Comparison of ENCODE assay signal across 8 cellular contexts in the genomic region with DNA sequence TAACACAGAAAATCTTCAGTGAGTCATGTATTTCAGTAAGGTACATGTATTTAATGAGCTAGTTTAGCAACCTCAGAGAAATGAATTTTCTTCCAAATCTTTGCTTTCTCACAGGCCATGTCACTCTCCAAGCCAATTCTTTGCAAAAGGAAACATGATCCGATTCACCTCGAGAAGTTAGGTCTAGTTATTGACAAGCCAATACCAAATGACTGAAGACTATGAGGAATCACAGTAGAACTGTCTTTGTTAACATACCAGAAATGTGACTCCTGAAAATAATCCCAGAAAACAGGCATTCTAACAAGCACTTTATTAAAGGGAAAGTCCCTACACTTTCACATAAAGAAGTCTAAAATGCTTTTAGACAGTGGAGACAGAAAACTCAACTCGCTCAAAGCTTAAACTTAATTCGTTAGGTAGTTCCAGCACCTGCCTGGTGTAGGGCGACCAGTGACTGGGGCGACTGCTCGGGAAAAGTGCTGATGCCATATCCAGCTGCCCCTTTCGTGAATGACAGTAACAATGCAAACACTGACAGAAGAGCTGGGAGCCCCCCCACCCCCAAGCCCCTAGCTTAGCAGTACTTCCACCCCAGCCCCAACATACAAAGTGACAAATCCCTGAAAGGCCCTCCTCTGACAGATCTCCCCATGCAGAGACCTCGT. TPM values are rescaled to one million over a fixed set of nuclear protein-coding genes. Genes with fewer than 3 reads are reported as not detected.
DNase-seq lines count a peak whose midpoint lies in the region; ATAC-seq and TF ChIP-seq lines count a peak whose summit lies in the region.

No MANE protein-coding gene starts in this region.

- ATAC-seq in aorta (ENCODE audit: low FRiP score): no peak

- WGBS in aorta, 2 donors: 0 to 1% methylated on average over 9 of the region's 9 CpGs

- DNase-seq in G401 (ENCODE audit: low spot score): peak; percentile 34
- DNase-seq in RWPE1 (ENCODE audit: low spot score): no peak
- peak in 1 of 10 donors; percentile 10 for DNase-seq in dorsolateral prefrontal cortex
- peak; percentile 26 for DNase-seq in myocyte (ENCODE audit: low read depth)
- no peak for DNase-seq in aorta
- no peak for DNase-seq in dedifferentiated amniotic fluid mesenchymal stem cell (ENCODE audit: extremely low spot score)
- DNase-seq in cerebellum (ENCODE audit: low spot score): no peak

- in situ Hi-C loops in G401 (cut with HindIII; ENCODE audit: low sequenced_read_pairs): no loop called here

- peak overlapping the region; percentile 97 for H3K4me3 ChIP-seq in ACC112 (ENCODE audit: low read depth, low read length)
- H3K4me3 ChIP-seq in dorsolateral prefrontal cortex: peak overlapping the region; percentile 66 to 97 (median 85)
- H3K4me3 ChIP-seq in aorta (ENCODE audit: low read length in 2 of 2): peak overlapping the region; percentile 55 to 83

- H3K27ac ChIP-seq in ACC112 (ENCODE audit: low read depth, low read length) (peak overlapping the region; percentile 3), RWPE1 (peak overlapping the region; percentile 98), dorsolateral prefrontal cortex (peak overlapping the region in 56 of 59 donors; percentile 21 to 97 (median 85)), aorta (ENCODE audit: low read depth in 1 of 2, low read length in 2 of 2) (peak overlapping the region in 1 of 2 donors; percentile 18)

- intact Hi-C loops in dorsolateral prefrontal cortex (cut with DNase I): loop anchor here in 1 of 2 donors (1.0 to 2.0 kb wide), 2 partner anchors 30 to 54 kb away; partner anchors contain the start of genes DPY30 and SPAST
- intact Hi-C loops in aorta (cut with DNase I): no loop called here

- H3K79me2 ChIP-seq in ACC112 (ENCODE audit: control insufficient read depth, insufficient read depth, low read length, unreplicated experiment): peaks cover 57% of the 10 kb centered on the region

- TF ChIP-seq CTCF in RWPE1 (conservative IDR thresholded peaks at IDR 0.05; ENCODE audit: low read depth) (no peak), dorsolateral prefrontal cortex (IDR thresholded peaks at IDR 0.05 in 54 of 56, conservative IDR thresholded peaks at IDR 0.05 in 2 of 56; ENCODE audit: low read depth in 1 of 56, partially characterized antibody in 56 of 56) (no peak)

- H3K27me3 ChIP-seq in ACC112 (ENCODE audit: insufficient read depth, low read length) (no peaks in the 10 kb centered on the region), dorsolateral prefrontal cortex (no peaks in the 10 kb centered on the region), aorta (ENCODE audit: control insufficient read depth in 1 of 2, insufficient read depth in 2 of 2, low read length in 1 of 2) (no peaks in the 10 kb centered on the region)

- no peaks in the 10 kb centered on the region for H3K9me3 ChIP-seq in aorta (ENCODE audit: control insufficient read depth, low read length)

- no peak overlapping the region for H2AFZ ChIP-seq in ACC112 (ENCODE audit: low read length, unreplicated experiment)

- CTCF ChIA-PET in RWPE1 (lab: Yijun Ruan, JAX): no interaction called here

- H3K36me3 ChIP-seq in ACC112 (ENCODE audit: insufficient read depth, low read length): no peaks in the 10 kb centered on the region
- no peaks in the 10 kb centered on the region for H3K36me3 ChIP-seq in aorta (ENCODE audit: control insufficient read depth in 1 of 2, insufficient read depth in 2 of 2, low read length in 1 of 2)

- peaks cover 19% of the 10 kb centered on the region for H3K4me1 ChIP-seq in ACC112 (ENCODE audit: control insufficient read depth, insufficient read depth, low read length, unreplicated experiment)
- peaks cover 0 to 2% of the 10 kb centered on the region in 2 donors for H3K4me1 ChIP-seq in aorta (ENCODE audit: control insufficient read depth in 1 of 2, insufficient read depth in 2 of 2, low read length in 2 of 2)

- POLR2A ChIA-PET in RWPE1 (lab: Yijun Ruan, JAX; ENCODE audit: low non-redundant PET): interaction anchor here (0.6 kb wide), 1 partner anchor 40 kb away, joined by 4 read pairs; no protein-coding TSS in a partner anchor

RNA-seq across cellular contexts. Expression of gene MEMO1, which starts 1.9 kb away (rescaled TPM):
- 83.6 and 102 TPM in 2 replicates for total RNA-seq in G401 (2014; rRNA removed; shearing (Covaris generic))
- total RNA-seq in dorsolateral prefrontal cortex (10 to 100 TPM; 35.6 to 60.5 (median 46.8) TPM), myocyte (50.0 and 58.9 TPM in 2 replicates), aorta (10 to 100 TPM; 33.6 to 36.2 TPM), cerebellum (60.9 TPM)
- polyA plus RNA-seq in myocyte (2012): 38.1 TPM
- 10 to 100 TPM; 26.5 to 28.5 TPM for polyA plus RNA-seq in aorta

RNA-seq across cellular contexts. Expression of gene DPY30, which starts 30.7 kb away (rescaled TPM):
- 94.9 and 118 TPM in 2 replicates for total RNA-seq in G401 (2014; rRNA removed; shearing (Covaris generic))
- total RNA-seq in dorsolateral prefrontal cortex (10 to 100 TPM; 36.9 to 75.5 (median 60.6) TPM), myocyte (46.4 and 50.8 TPM in 2 replicates), aorta (10 to 100 TPM; 38.4 to 47.5 TPM), cerebellum (36.7 TPM)
- 60.1 TPM for polyA plus RNA-seq in myocyte (2012)
- polyA plus RNA-seq in aorta: 100 to 1,000 TPM in 1 of 2 donors, 10 to 100 TPM in 1; 79.4 to 131 TPM

RNA-seq across cellular contexts. Expression of gene SPAST, which starts 54.4 kb away (rescaled TPM):
- total RNA-seq in G401 (2014; rRNA removed; shearing (Covaris generic)): 21.5 and 52.9 TPM in 2 replicates
- total RNA-seq in dorsolateral prefrontal cortex (10 to 100 TPM; 26.1 to 44.9 (median 35.9) TPM), myocyte (22.6 and 26.5 TPM in 2 replicates), aorta (10 to 100 TPM; 13.5 to 18.2 TPM), cerebellum (106 TPM)
- polyA plus RNA-seq in myocyte (2012): 5.5 TPM
- 1 to 10 TPM; 3.9 to 5.0 TPM for polyA plus RNA-seq in aorta

Comparison
In these comparisons a context has a peak if more than half of its experiments do, and no peak if none do; other contexts are left out.
1. DNase-seq: peak in G401 (single experiment) and myocyte (single experiment); none in RWPE1 (single experiment), aorta (0 of 2), dedifferentiated amniotic fluid mesenchymal stem cell (single experiment) and cerebellum (single experiment).
2. Peak in every context shown above with its lines, with median percentiles within 50 percentile points of each other: H3K4me3 ChIP-seq.